In genomic region chr11:83409891-83410290, GRCh38 we compare ENCODE assay signal across 20 cellular contexts.
DNase-seq lines count a peak whose midpoint lies in the region; ATAC-seq, FAIRE-seq and TF ChIP-seq lines count a peak whose summit lies in the region.
"Had no signal": no experiment of that assay in that cellular context is flagged by ENCODE, and none has a peak within 500 bp of the region (broad histone marks: within the 10 kb centered on the region; RNA-seq: fewer than 3 reads in every experiment).

No MANE protein-coding gene starts in this region.

- H3K9me3 ChIP-seq in upper lobe of left lung, result no peaks in the 10 kb centered on the region
- H3K9me3 ChIP-seq: SJSA1 had no signal

- TF ChIP-seq POLR2A in H54 (IDR thresholded peaks at IDR 0.05; ENCODE audit: low read depth, low read length) (no peak), upper lobe of left lung (IDR thresholded peaks at IDR 0.05) (no peak)

- no peak for ATAC-seq in upper lobe of left lung (ENCODE audit: low FRiP score in 2 of 2)
- ATAC-seq: PC-3 had no signal

- no peak for TF ChIP-seq EP300 in upper lobe of left lung (IDR thresholded peaks at IDR 0.05)

- TF ChIP-seq CTCF in VCaP (conservative IDR thresholded peaks at IDR 0.05), result no peak
- no peak for TF ChIP-seq CTCF in upper lobe of left lung (IDR thresholded peaks at IDR 0.05)

- H3K36me3 ChIP-seq in upper lobe of left lung, result no peaks in the 10 kb centered on the region
- H3K36me3 ChIP-seq: SJSA1 had no signal

- H3K4me3 ChIP-seq in upper lobe of left lung, result no peak overlapping the region
- H3K4me3 ChIP-seq: SJSA1 had no signal

- H3K4me1 ChIP-seq in upper lobe of left lung, result no peaks in the 10 kb centered on the region
- H3K4me1 ChIP-seq: SJSA1 had no signal

- FAIRE-seq in H54 (lab: Jason Lieb, UNC), result no peak
- FAIRE-seq: D721Med, G401.6, HTR-8/SVneo had no signal

- DNase-seq in globus pallidus (ENCODE audit: low spot score), result peak; percentile 46
- DNase-seq in midbrain (lab: John Stamatoyannopoulos, UW), result peak; percentile 35
- peak in 15 of 49 donors; percentile 0 to 22 (median 5) for DNase-seq in substantia nigra (lab: John Stamatoyannopoulos, UW)
- DNase-seq in H54 (ENCODE audit: insufficient read length, low spot score), result no peak
- no peak for DNase-seq in stimulated activated CD4-positive, alpha-beta T cell treated with anti-CD3 and anti-CD28 coated beads, Interleukin-4, amount 100 ng/mL, for 1 hour
- no peak for DNase-seq in upper lobe of left lung
- DNase-seq: CD8-positive, alpha-beta memory T cell; DMS79 treated with DMSO at 0.1 percent for 48 hours; HCEC 1CT; Kasumi-1; NCI-H187 treated with DMSO at 0.1 percent for 48 hours; NCI-H446 treated with DMSO at 0.1 percent for 48 hours; PC-3 had no signal

- peak overlapping the region; percentile 82 for H3K27ac ChIP-seq in VCaP
- peak overlapping the region; percentile 50 for H3K27ac ChIP-seq in substantia nigra (ENCODE audit: low read depth, low read length, poor library complexity, severe bottlenecking)
- H3K27ac ChIP-seq in upper lobe of left lung, result no peak overlapping the region
- H3K27ac ChIP-seq: HL-60, RWPE1, SJSA1 had no signal

- WGBS in upper lobe of left lung, 2 donors, result 77 to 82% methylated on average over 2 of the region's 2 CpGs

- H3K27me3 ChIP-seq in upper lobe of left lung, result no peaks in the 10 kb centered on the region
- H3K27me3 ChIP-seq: SJSA1 had no signal

Comparison
In these comparisons a context has a peak if more than half of its experiments do, and no peak if none do; other contexts are left out.
1. H3K27ac ChIP-seq: peak in VCaP (single experiment) and substantia nigra (single experiment); none in upper lobe of left lung (0 of 4).
2. DNase-seq: peak in globus pallidus (single experiment) and midbrain (single experiment); none in H54 (single experiment), stimulated activated CD4-positive, alpha-beta T cell treated with anti-CD3 and anti-CD28 coated beads, Interleukin-4, amount 100 ng/mL, for 1 hour (single experiment) and upper lobe of left lung (0 of 2).